26 cellular contexts compared by ENCODE assay signal in the genomic region with DNA sequence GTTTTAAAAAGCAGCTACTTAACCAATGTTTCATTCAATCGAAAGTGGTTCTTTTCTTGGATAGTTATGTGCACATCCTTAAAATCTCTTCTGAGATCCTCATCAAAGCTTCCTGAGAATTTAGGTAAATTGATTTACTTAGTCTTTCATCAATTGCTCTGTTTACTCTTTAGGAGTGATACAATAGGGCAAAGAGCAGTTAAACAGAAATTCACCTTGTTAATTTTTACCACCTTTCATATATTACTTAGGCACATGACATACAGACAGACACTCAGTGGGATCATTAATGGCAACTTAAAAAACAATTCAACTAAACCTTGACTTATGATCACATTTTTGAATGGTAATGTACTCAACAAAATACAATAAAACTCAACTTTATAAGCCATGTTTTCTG.
"Had no signal": no experiment of that assay in that cellular context is flagged by ENCODE, and none has a peak within 500 bp of the region (broad histone marks: within the 10 kb centered on the region; RNA-seq: fewer than 3 reads in every experiment).

No MANE protein-coding gene starts in this region.

- H3K4me2 ChIP-seq: SK-N-SH had no signal

- H3K27me3 ChIP-seq: breast epithelium, Peyer's patch, SJSA1 had no signal

- H3K36me3 ChIP-seq: breast epithelium, Peyer's patch, SJSA1 had no signal

- H3K4me3 Mint-ChIP-seq: activated CD4-positive, alpha-beta T cell treated with anti-CD3 and anti-CD28 coated beads, Interleukin-2, amount 10 ng/mL, durations not matched to agents 24 days and 14 days; activated CD8-positive, alpha-beta T cell treated with anti-CD3 and anti-CD28 coated beads for 36 hours; activated naive CD8-positive, alpha-beta T cell; activated naive CD8-positive, alpha-beta T cell treated with anti-CD3 and anti-CD28 coated beads, Interleukin-2, amount 50 U/mL, for 24 hours; activated T-cell treated with anti-CD3 and anti-CD28 coated beads, Interleukin-2, amount 50 U/mL, for 24 hours; T-helper 1 cell treated with Interleukin-12 subunit alpha and Interleukin-12 subunit beta and Interleukin-4 antibody, amounts not matched to agents 30 μg/mL and 1 μg/mL, for 36 hours; T-helper 2 cell treated with Interferon-gamma antibody and Interleukin-4, amounts not matched to agents 5 μg/mL and 100 μg/mL, for 36 hours had no signal

- H3K36me3 Mint-ChIP-seq: activated naive CD8-positive, alpha-beta T cell had no signal

- H3K9ac ChIP-seq: SK-N-SH had no signal

- H3K9me3 ChIP-seq: breast epithelium, Peyer's patch, SJSA1, SK-N-SH had no signal

- DNase-seq: activated CD4-positive, alpha-beta T cell treated with anti-CD3 and anti-CD28 coated beads, Interleukin-2, amount 10 ng/mL, durations not matched to agents 24 days and 14 days; activated CD4-positive, alpha-beta T cell treated with anti-CD3 and anti-CD28 coated beads, Interleukin-2, amount 50 U/mL, for 4 hours; activated gamma-delta T cell; activated naive CD4-positive, alpha-beta T cell treated with Interleukin-2 at 50 U/mL for 16 hours; activated T-cell treated with anti-CD3 and anti-CD28 coated beads, Interleukin-2, amount 50 U/mL, for 24 hours; aorta; Karpas-422; NCI-H1048; NCI-H1436 treated with DMSO at 0.1 percent for 48 hours; NCI-H1694 treated with DMSO at 0.1 percent for 48 hours; NCI-H2029; NCI-H345; NCI-H524 treated with DMSO at 0.1 percent for 48 hours; PC-3; Peyer's patch; SHP77 treated with DMSO at 0.1 percent for 48 hours; SK-N-SH had no signal

- ATAC-seq: PC-3 had no signal

- H3K4me1 Mint-ChIP-seq: activated CD4-positive, alpha-beta T cell treated with anti-CD3 and anti-CD28 coated beads, Interleukin-2, amount 10 ng/mL, durations not matched to agents 24 days and 14 days had no signal

- H3K27ac Mint-ChIP-seq: activated CD4-positive, alpha-beta T cell treated with anti-CD3 and anti-CD28 coated beads, Interleukin-2, amount 10 ng/mL, durations not matched to agents 24 days and 14 days; activated CD8-positive, alpha-beta T cell treated with anti-CD3 and anti-CD28 coated beads for 36 hours; activated naive CD8-positive, alpha-beta T cell; activated naive CD8-positive, alpha-beta T cell treated with anti-CD3 and anti-CD28 coated beads, Interleukin-2, amount 50 U/mL, for 24 hours; activated T-cell treated with anti-CD3 and anti-CD28 coated beads, Interleukin-2, amount 50 U/mL, for 24 hours; activated T-helper 2 cell treated with anti-CD3 and anti-CD28 coated beads, Interferon-gamma antibody, Interleukin-2, Interleukin-4, amounts not matched to agents 10 μg/mL and 5 μg/mL and 100 μg/mL, durations not matched to agents 14 hours and 24 hours and 36 hours; T-helper 1 cell treated with Interleukin-12 subunit alpha and Interleukin-12 subunit beta and Interleukin-4 antibody, amounts not matched to agents 30 μg/mL and 1 μg/mL, for 36 hours; T-helper 2 cell treated with Interferon-gamma antibody and Interleukin-4, amounts not matched to agents 5 μg/mL and 100 μg/mL, for 36 hours had no signal

- H3K27me3 Mint-ChIP-seq: activated CD4-positive, alpha-beta T cell treated with anti-CD3 and anti-CD28 coated beads, Interleukin-2, amount 10 ng/mL, durations not matched to agents 24 days and 14 days; activated CD8-positive, alpha-beta T cell treated with anti-CD3 and anti-CD28 coated beads for 36 hours; activated naive CD8-positive, alpha-beta T cell; activated T-cell treated with anti-CD3 and anti-CD28 coated beads, Interleukin-2, amount 50 U/mL, for 24 hours had no signal

- H3K4me1 ChIP-seq: breast epithelium, Peyer's patch, SJSA1 had no signal

- FAIRE-seq: TTC549 had no signal

- H3K4me3 ChIP-seq: breast epithelium, Peyer's patch, SJSA1 had no signal

- H3K27ac ChIP-seq: breast epithelium, Peyer's patch, SJSA1 had no signal

- H3K9me3 Mint-ChIP-seq: activated CD8-positive, alpha-beta T cell treated with anti-CD3 and anti-CD28 coated beads for 36 hours; activated T-cell treated with anti-CD3 and anti-CD28 coated beads, Interleukin-2, amount 50 U/mL, for 24 hours; T-helper 1 cell treated with Interleukin-12 subunit alpha and Interleukin-12 subunit beta and Interleukin-4 antibody, amounts not matched to agents 30 μg/mL and 1 μg/mL, for 36 hours had no signal
